ENCODE assay signal across 12 cellular contexts in the genomic region with DNA sequence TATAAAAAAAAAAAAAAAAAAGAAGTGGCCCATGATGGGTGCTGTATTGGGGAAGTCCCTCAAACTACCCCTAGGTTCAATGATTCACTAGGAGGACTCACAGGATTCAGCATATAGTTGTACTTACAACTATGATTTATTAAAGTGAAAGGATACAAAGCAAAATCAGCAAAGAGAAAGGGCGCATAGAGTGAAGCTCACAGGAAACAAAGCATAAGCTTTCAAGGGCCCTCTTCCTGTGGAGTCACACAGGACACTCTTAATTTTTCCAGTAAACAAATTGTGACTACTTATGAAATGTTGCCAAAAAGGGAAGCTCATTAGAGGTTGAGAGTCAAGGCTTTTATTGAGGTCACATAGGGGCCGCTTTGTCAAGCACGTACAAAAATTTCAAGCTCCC.
A peak's percentile ranks its signal among the peaks of the same experiment; 100 is the strongest.
DNase-seq lines count a peak whose midpoint lies in the region; ATAC-seq and TF ChIP-seq lines count a peak whose summit lies in the region.
"Had no signal": no experiment of that assay in that cellular context is flagged by ENCODE, and none has a peak within 500 bp of the region (broad histone marks: within the 10 kb centered on the region; RNA-seq: fewer than 3 reads in every experiment).

No MANE protein-coding gene starts in this region.

- no peaks in the 10 kb centered on the region for H3K36me3 Mint-ChIP-seq in T-helper 2 cell treated with Interferon-gamma antibody and Interleukin-4, amounts not matched to agents 5 μg/mL and 100 μg/mL, for 36 hours (ENCODE audit: low read depth)
- H3K36me3 Mint-ChIP-seq: naive thymus-derived CD8-positive, alpha-beta T cell had no signal

- peaks cover 7% of the 10 kb centered on the region for H3K27me3 ChIP-seq in foreskin keratinocyte
- H3K27me3 ChIP-seq: ascending aorta had no signal

- H3K27me3 Mint-ChIP-seq in T-helper 2 cell treated with Interferon-gamma antibody and Interleukin-4, amounts not matched to agents 5 μg/mL and 100 μg/mL, for 36 hours (ENCODE audit: low read depth): no peaks in the 10 kb centered on the region

- no peaks in the 10 kb centered on the region for H3K9me3 Mint-ChIP-seq in T-helper 2 cell treated with Interferon-gamma antibody and Interleukin-4, amounts not matched to agents 5 μg/mL and 100 μg/mL, for 36 hours
- H3K9me3 Mint-ChIP-seq: naive thymus-derived CD8-positive, alpha-beta T cell had no signal

- H3K27ac ChIP-seq in foreskin keratinocyte: no peak overlapping the region
- H3K27ac ChIP-seq: ascending aorta had no signal

- H3K4me1 ChIP-seq in foreskin keratinocyte: no peaks in the 10 kb centered on the region
- H3K4me1 ChIP-seq: ascending aorta had no signal

- H3K4me3 Mint-ChIP-seq in T-helper 2 cell treated with Interferon-gamma antibody and Interleukin-4, amounts not matched to agents 5 μg/mL and 100 μg/mL, for 36 hours: no peak overlapping the region
- H3K4me3 Mint-ChIP-seq: naive thymus-derived CD8-positive, alpha-beta T cell had no signal

- peak; percentile 90 for ATAC-seq in GM21423 (IDR thresholded peaks at IDR 0.05; ENCODE audit: unreplicated experiment)
- ATAC-seq in HG03460 (IDR thresholded peaks at IDR 0.05; ENCODE audit: unreplicated experiment): peak; percentile 88
- no peak for ATAC-seq in GM21526 (IDR thresholded peaks at IDR 0.05; ENCODE audit: low FRiP score, unreplicated experiment)
- ATAC-seq in foreskin keratinocyte: no peak
- ATAC-seq in HG02852 (IDR thresholded peaks at IDR 0.05; ENCODE audit: unreplicated experiment): no peak
- ATAC-seq: naive thymus-derived CD8-positive, alpha-beta T cell had no signal

- DNase-seq in COLO829 (ENCODE audit: low spot score) (peak; percentile 32), NOMO-1 treated with DMSO at 0.1 percent for 48 hours (lab: John Stamatoyannopoulos, UW; ENCODE audit: unreplicated experiment) (peak; percentile 94), foreskin keratinocyte (no peak)
- DNase-seq in T-helper 2 cell treated with Interferon-gamma antibody and Interleukin-4, amounts not matched to agents 5 μg/mL and 100 μg/mL, for 36 hours (ENCODE audit: low spot score): no peak
- DNase-seq: AML-193; naive thymus-derived CD8-positive, alpha-beta T cell; stimulated activated CD8-positive, alpha-beta memory T cell treated with anti-CD3 and anti-CD28 coated beads, Interleukin-4, amount 100 ng/mL, for 48 hours had no signal

- no peaks in the 10 kb centered on the region for H3K4me1 Mint-ChIP-seq in T-helper 2 cell treated with Interferon-gamma antibody and Interleukin-4, amounts not matched to agents 5 μg/mL and 100 μg/mL, for 36 hours (ENCODE audit: low read depth)

- no peak for TF ChIP-seq CTCF in foreskin keratinocyte (conservative IDR thresholded peaks at IDR 0.05)

- no peak overlapping the region for H3K27ac Mint-ChIP-seq in T-helper 2 cell treated with Interferon-gamma antibody and Interleukin-4, amounts not matched to agents 5 μg/mL and 100 μg/mL, for 36 hours
- H3K27ac Mint-ChIP-seq: naive thymus-derived CD8-positive, alpha-beta T cell had no signal

Comparison
In these comparisons a context has a peak if more than half of its experiments do, and no peak if none do; other contexts are left out.
1. DNase-seq: peak in COLO829 (single experiment) and NOMO-1 treated with DMSO at 0.1 percent for 48 hours (single experiment); none in foreskin keratinocyte (0 of 2) and T-helper 2 cell treated with Interferon-gamma antibody and Interleukin-4, amounts not matched to agents 5 μg/mL and 100 μg/mL, for 36 hours (single experiment).
2. ATAC-seq: peak in GM21423 (single experiment) and HG03460 (single experiment); none in GM21526 (single experiment), foreskin keratinocyte (single experiment) and HG02852 (single experiment).